In the genomic region with DNA sequence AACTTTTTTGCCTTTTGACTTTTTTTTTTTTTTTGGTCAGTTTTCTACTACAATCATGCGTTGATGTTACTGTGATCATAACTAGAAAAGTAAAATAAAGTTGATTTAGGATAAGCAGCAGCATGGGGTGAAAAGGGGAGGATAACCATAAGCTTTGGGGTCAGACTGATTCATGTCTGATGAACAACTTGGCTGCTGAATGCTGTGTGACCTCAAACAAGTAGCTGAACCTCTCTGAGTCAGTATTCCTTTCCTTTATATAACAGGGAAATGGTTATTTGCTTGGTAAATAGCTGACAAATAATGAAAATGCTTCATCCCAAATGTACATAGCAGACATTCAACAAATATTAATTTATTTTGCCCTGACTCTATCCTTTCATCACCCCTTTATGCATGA, we compare ENCODE assay signal across 7 cellular contexts.
"Had no signal": no experiment of that assay in that cellular context is flagged by ENCODE, and none has a peak within 500 bp of the region (broad histone marks: within the 10 kb centered on the region; RNA-seq: fewer than 3 reads in every experiment).

No MANE protein-coding gene starts in this region.

- H3K4me2 ChIP-seq: GM23338 had no signal

- H3K27ac ChIP-seq: HL-60 had no signal

- H3K4me3 ChIP-seq: GM23338, HAP-1 had no signal

- H2AFZ ChIP-seq: GM23338 had no signal

- FAIRE-seq: HepG2 had no signal

- ATAC-seq: GM23338, HCT116, HepG2 had no signal

- H3K36me3 ChIP-seq: HAP-1 had no signal

- H3K4me1 ChIP-seq: HAP-1 had no signal

- H3K9me3 ChIP-seq: HAP-1 had no signal

- DNase-seq: H7, KG1 had no signal
